ENCODE assay signal across 8 cellular contexts in the genomic region with DNA sequence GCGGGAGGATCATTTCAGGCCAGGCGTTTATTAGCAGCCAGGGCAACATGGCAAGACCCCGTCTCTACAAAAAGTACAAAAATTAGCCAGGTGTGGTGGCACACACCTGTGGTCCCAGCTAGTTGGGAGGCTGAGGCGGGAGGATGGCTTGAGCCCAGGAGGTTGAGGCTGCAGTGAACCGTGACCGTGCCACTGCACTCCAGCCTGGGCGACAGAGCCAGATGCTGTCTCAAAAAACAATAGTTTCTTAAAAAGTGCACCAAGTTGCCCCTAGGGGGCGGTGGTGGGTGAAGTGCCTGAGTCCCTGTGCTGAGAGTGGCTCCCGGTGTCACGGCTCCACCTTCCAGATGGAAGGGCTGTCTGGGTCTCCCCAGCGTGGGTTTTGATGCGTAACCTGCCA.
DNase-seq lines count a peak whose midpoint lies in the region; ATAC-seq, FAIRE-seq and TF ChIP-seq lines count a peak whose summit lies in the region.
"Not testable (repeated sequence)": the region's sequence is repeated elsewhere in the genome, so short reads cannot be mapped to it uniquely, and the experiment has no call there.

No MANE protein-coding gene starts in this region.

- POLR2A ChIA-PET in OCI-LY7 (lab: Charles Lee) = interaction anchor here (0.6 kb wide), 1 partner anchor 219 kb away, joined by 3 read pairs; no protein-coding TSS in a partner anchor

- H3K4me1 ChIP-seq in KMS-11 (ENCODE audit: low read depth, poor library complexity, severe bottlenecking); OCI-LY7 (ENCODE audit: insufficient read depth, low read length, poor library complexity, severe bottlenecking); right cardiac atrium (ENCODE audit: control insufficient read depth, insufficient read depth, low read length); pancreas: not testable (repeated sequence)

- not testable (repeated sequence) for H3K9me3 ChIP-seq in OCI-LY7 (ENCODE audit: low read length); right cardiac atrium (ENCODE audit: control insufficient read depth, low read length); pancreas

- H3K9ac ChIP-seq in KMS-11 = not testable (repeated sequence)

- not testable (repeated sequence) for H3K27ac ChIP-seq in KMS-11; OCI-LY7 (ENCODE audit: low read depth, low read length, poor library complexity, severe bottlenecking); right cardiac atrium (ENCODE audit: low read length); pancreas

- 70% methylated on average over 12 of the region's 12 CpGs for WGBS in right cardiac atrium
- 66 to 78% methylated on average over 12 of the region's 12 CpGs for WGBS in pancreas, 2 donors

- H3K4me3 ChIP-seq in KMS-11 (IDR thresholded peaks at IDR 0.05; ENCODE audit: insufficient read depth, low read depth, low read length); OCI-LY7 (ENCODE audit: low read depth, low read length, poor library complexity, severe bottlenecking); astrocyte of the spinal cord (ENCODE audit: low read depth, low read length); right cardiac atrium (ENCODE audit: low read length); pancreas: not testable (repeated sequence)

- in situ Hi-C loops in astrocyte of the spinal cord (cut with HindIII; ENCODE audit: low sequenced_read_pairs) = not testable (repeated sequence)

- not testable (repeated sequence) for H3K4me2 ChIP-seq in KMS-11; OCI-LY7 (ENCODE audit: low read length)

- H3K79me2 ChIP-seq in KMS-11 (ENCODE audit: insufficient read depth, low read depth); OCI-LY7 (ENCODE audit: insufficient read depth, low read depth, low read length): not testable (repeated sequence)

- H2AFZ ChIP-seq in KMS-11 (ENCODE audit: low read depth); OCI-LY7 (ENCODE audit: low read length): not testable (repeated sequence)

- not testable (repeated sequence) for H3K36me3 ChIP-seq in KMS-11 (ENCODE audit: insufficient read depth); OCI-LY7 (ENCODE audit: insufficient read depth, low read length); pancreas

- DNase-seq in DMS114 treated with DMSO at 0.1 percent for 48 hours (lab: John Stamatoyannopoulos, UW; ENCODE audit: unreplicated experiment) = peak; percentile 14
- peak; percentile 57 for DNase-seq in OCI-LY7 (ENCODE audit: low spot score)
- peak; percentile 81 for DNase-seq in activated CD4-positive, alpha-beta T cell treated with anti-CD3 and anti-CD28 coated beads for 48 hours
- peak; percentile 30 for DNase-seq in astrocyte of the spinal cord (ENCODE audit: low read depth, low spot score)
- DNase-seq in right cardiac atrium = peak in 2 of 3 donors; percentile 75 to 80
- peak in 1 of 6 donors; percentile 49 for DNase-seq in pancreas
- peak; percentile 41 for DNase-seq in stimulated activated naive CD4-positive, alpha-beta T cell treated with Interleukin-2 at 50 U/mL for 16 hours (lab: John Stamatoyannopoulos, UW)

- TF ChIP-seq CTCF in KMS-11 (conservative IDR thresholded peaks at IDR 0.05; ENCODE audit: low read depth, low read length) (peak; percentile 65), OCI-LY7 (conservative IDR thresholded peaks at IDR 0.05; ENCODE audit: low read length) (peak; percentile 77), astrocyte of the spinal cord (IDR thresholded peaks at IDR 0.05; ENCODE audit: low read depth, low read length) (peak; percentile 71), pancreas (IDR thresholded peaks at IDR 0.05) (peak; percentile 10 to 43 (median 28))

- not testable (repeated sequence) for BruUV-seq in OCI-LY7 (replicated peaks; lab: Mats Ljungman, UMichigan)

- intact Hi-C loops in OCI-LY7 (cut with micrococcal nuclease; ENCODE audit: unreplicated experiment) = not testable (repeated sequence)
- intact Hi-C loops in right cardiac atrium (cut with DNase I) (loop anchor here in 1 of 4 donors (5.0 kb wide), 1 partner anchor 42 kb away; no protein-coding TSS in a partner anchor), pancreas (cut with DNase I) (loop anchor here in 1 of 3 donors (10.0 kb wide), 1 partner anchor 215 kb away; no protein-coding TSS in a partner anchor)

- FAIRE-seq in pancreas (lab: Jason Lieb, UNC) = not testable (repeated sequence)

- not testable (repeated sequence) for ATAC-seq in right cardiac atrium
- ATAC-seq in pancreas = peak in 3 of 4 donors; percentile 8 to 39 (median 25)

- CTCF ChIA-PET in OCI-LY7 (lab: Charles Lee; ENCODE audit: unreplicated experiment) = not testable (repeated sequence)

- not testable (repeated sequence) for H4K20me1 ChIP-seq in KMS-11 (ENCODE audit: insufficient read depth); OCI-LY7 (ENCODE audit: insufficient read depth, low read length)

- not testable (repeated sequence) for H3K27me3 ChIP-seq in KMS-11 (ENCODE audit: insufficient read depth, low read depth); right cardiac atrium (ENCODE audit: control insufficient read depth, insufficient read depth); pancreas

- not testable (repeated sequence) for H3K9me2 ChIP-seq in OCI-LY7 (ENCODE audit: insufficient read depth, low read length)
